In the genomic region with DNA sequence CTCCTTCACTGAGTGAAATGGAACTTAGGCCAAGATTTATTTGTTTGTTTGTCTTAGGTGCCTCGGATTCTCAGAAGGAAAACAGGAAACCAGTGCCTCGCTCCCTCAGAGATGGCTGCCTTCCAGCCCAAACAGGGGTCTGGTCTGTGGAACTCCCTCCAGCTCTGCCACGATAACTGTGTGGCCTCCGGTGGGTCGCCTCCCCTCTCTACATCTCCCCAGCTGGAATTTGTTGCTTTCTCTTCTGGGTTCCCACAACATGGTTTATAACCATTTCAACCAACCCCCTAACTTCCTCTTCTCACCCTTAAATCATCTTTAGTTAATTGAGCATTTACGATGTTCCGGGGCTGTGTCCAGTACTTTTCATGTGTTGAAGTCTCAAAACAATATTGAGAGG, we compare ENCODE assay signal across 1 cellular context.
TF ChIP-seq lines count a peak whose summit lies in the region.

No MANE protein-coding gene starts in this region.

TF ChIP-seq in endothelial cell of umbilical vein, 7 proteins besides CTCF, POLR2A, EP300 and RAD21:
- TF ChIP-seq MYC (IDR thresholded peaks at IDR 0.05; ENCODE audit: low read depth, low read length) (no peak), FOS (IDR thresholded peaks at IDR 0.05; ENCODE audit: borderline replicate concordance, insufficient read depth, low read length) (no peak), POLR2AphosphoS5 (IDR thresholded peaks at IDR 0.05; ENCODE audit: insufficient read depth, low read depth, low read length) (no peak), EZH2 (IDR thresholded peaks at IDR 0.05; ENCODE audit: borderline replicate concordance, low read depth, low read length, severe bottlenecking) (no peak), GATA2 (IDR thresholded peaks at IDR 0.05; ENCODE audit: insufficient read depth, insufficient read length, low read depth, low read length) (no peak), JUN (IDR thresholded peaks at IDR 0.05; ENCODE audit: borderline replicate concordance, insufficient read depth, insufficient read length, low read depth) (no peak)
- TF ChIP-seq, protein P1, sequence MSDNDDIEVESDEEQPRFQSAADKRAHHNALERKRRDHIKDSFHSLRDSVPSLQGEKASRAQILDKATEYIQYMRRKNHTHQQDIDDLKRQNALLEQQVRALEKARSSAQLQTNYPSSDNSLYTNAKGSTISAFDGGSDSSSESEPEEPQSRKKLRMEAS (IDR thresholded peaks at IDR 0.05; ENCODE audit: insufficient read depth, insufficient read length): no peak
